17 cellular contexts compared by ENCODE assay signal in genomic region chr10:127424594-127425264, GRCh38.
A peak's percentile ranks its signal among the peaks of the same experiment; 100 is the strongest.
DNase-seq lines count a peak whose midpoint lies in the region; ATAC-seq and TF ChIP-seq lines count a peak whose summit lies in the region.
"Had no signal": no experiment of that assay in that cellular context is flagged by ENCODE, and none has a peak within 500 bp of the region (broad histone marks: within the 10 kb centered on the region; RNA-seq: fewer than 3 reads in every experiment).

No MANE protein-coding gene starts in this region.

- H3K9me3 ChIP-seq in mammary epithelial cell (replicated peaks; ENCODE audit: insufficient read depth, low read length) (no peaks in the 10 kb centered on the region), left lung (no peaks in the 10 kb centered on the region), uterus (no peaks in the 10 kb centered on the region), H9 (ENCODE audit: control insufficient read depth, low read depth, low read length) (no peaks in the 10 kb centered on the region)
- H3K9me3 ChIP-seq: tibial nerve had no signal

- H3K23me2 ChIP-seq in H9 (ENCODE audit: insufficient read length, low read depth, low read length, poor library complexity, severe bottlenecking), result no peaks in the 10 kb centered on the region

- in situ Hi-C loops in mammary epithelial cell (cut with MboI; ENCODE audit: low sequenced_read_pairs in 2 of 2), result no loop called here

- ATAC-seq in left lung, result peak; percentile 62
- no peak for ATAC-seq in GM21576 (IDR thresholded peaks at IDR 0.05; ENCODE audit: unreplicated experiment)
- ATAC-seq: naive thymus-derived CD4-positive, alpha-beta T cell had no signal

- no peak overlapping the region for H2BK15ac ChIP-seq in H9 (ENCODE audit: low read depth, low read length)

- H3K23ac ChIP-seq in H9 (ENCODE audit: insufficient read length, low read depth, low read length), result no peak overlapping the region

- no peak overlapping the region for H2BK20ac ChIP-seq in H9 (ENCODE audit: low read depth, low read length, poor library complexity, severe bottlenecking)

- no peak overlapping the region for H3K18ac ChIP-seq in H9 (ENCODE audit: insufficient read length, low read depth, low read length)

- H2BK12ac ChIP-seq in H9 (ENCODE audit: insufficient read length, low read depth, low read length), result no peak overlapping the region

- H3K9ac ChIP-seq in mammary epithelial cell (ENCODE audit: insufficient read depth, low read length) (no peak overlapping the region), H9 (ENCODE audit: extremely low read depth, insufficient read length, low read length) (no peak overlapping the region)

- no peaks in the 10 kb centered on the region for H3K9me3 Mint-ChIP-seq in MCF 10A (ENCODE audit: unreplicated experiment)
- H3K9me3 Mint-ChIP-seq in H9, result no peaks in the 10 kb centered on the region
- H3K9me3 Mint-ChIP-seq: CD4-positive, alpha-beta T cell had no signal

- no peak overlapping the region for H4K8ac ChIP-seq in H9 (replicated peaks; ENCODE audit: insufficient read length, low read depth, low read length)

- no peak overlapping the region for H3T11ph ChIP-seq in H9 (ENCODE audit: low read length)

- H3K14ac ChIP-seq in H9 (ENCODE audit: insufficient read depth, low read length), result no peak overlapping the region

- H3K36me3 Mint-ChIP-seq in MCF 10A (ENCODE audit: insufficient read depth, unreplicated experiment), result peaks cover 35% of the 10 kb centered on the region
- peaks cover 17 to 34% (median 21%) of the 10 kb centered on the region in 3 experiments for H3K36me3 Mint-ChIP-seq in H9 (ENCODE audit: insufficient read depth in 1 of 3, low read depth in 3 of 3)
- H3K36me3 Mint-ChIP-seq: naive thymus-derived CD4-positive, alpha-beta T cell had no signal

- H4K5ac ChIP-seq in H9 (ENCODE audit: insufficient read length, low read depth, low read length), result no peak overlapping the region

- no peak overlapping the region for H3K4ac ChIP-seq in H9 (ENCODE audit: low read depth, low read length)

- dilution Hi-C loops in mammary epithelial cell (cut with HindIII; ENCODE audit: low sequenced_read_pairs), result no loop called here

- H3K4me2 ChIP-seq in mammary epithelial cell (ENCODE audit: insufficient read depth, low read depth, low read length) (no peak overlapping the region), H9 (ENCODE audit: insufficient read depth, insufficient read length, low read length) (no peak overlapping the region)

- H3K4me1 ChIP-seq in mammary epithelial cell (ENCODE audit: insufficient read depth, low read length), result no peaks in the 10 kb centered on the region
- H3K4me1 ChIP-seq in left lung, result no peaks in the 10 kb centered on the region
- no peaks in the 10 kb centered on the region for H3K4me1 ChIP-seq in uterus
- H3K4me1 ChIP-seq in H9 (ENCODE audit: insufficient read depth, low read length), result no peaks in the 10 kb centered on the region
- H3K4me1 ChIP-seq: tibial nerve had no signal

- no peaks in the 10 kb centered on the region for H3K79me1 ChIP-seq in H9 (ENCODE audit: insufficient read depth, low read depth, low read length, poor library complexity, severe bottlenecking)

- POLR2A ChIA-PET in MCF 10A (lab: Yijun Ruan, JAX) (no interaction called here), HEK293T (lab: Yijun Ruan, JAX) (no interaction called here)

- no peaks in the 10 kb centered on the region for H4K20me1 ChIP-seq in mammary epithelial cell (ENCODE audit: insufficient read depth, low read length)
- H4K20me1 ChIP-seq in H9 (ENCODE audit: control insufficient read depth, insufficient read depth, insufficient read length), result no peaks in the 10 kb centered on the region

- H2AK5ac ChIP-seq in H9 (ENCODE audit: insufficient read length, low read length), result no peak overlapping the region

- peak overlapping the region; percentile 18 for H3K27ac Mint-ChIP-seq in MCF 10A (ENCODE audit: low read depth, unreplicated experiment)
- no peak overlapping the region; a peak in 1 of 7 replicates for H3K27ac Mint-ChIP-seq in H9
- H3K27ac Mint-ChIP-seq: CD4-positive, alpha-beta T cell; naive thymus-derived CD4-positive, alpha-beta T cell had no signal

- no peak for TF ChIP-seq POLR2A in uterus (IDR thresholded peaks at IDR 0.05)

- H3K27me3 Mint-ChIP-seq in MCF 10A (ENCODE audit: insufficient read depth, unreplicated experiment) (no peaks in the 10 kb centered on the region), H9 (ENCODE audit: low read depth) (no peaks in the 10 kb centered on the region)
- H3K27me3 Mint-ChIP-seq: CD4-positive, alpha-beta T cell had no signal

- H3K4me3 Mint-ChIP-seq in MCF 10A (ENCODE audit: unreplicated experiment) (no peak overlapping the region), H9 (no peak overlapping the region)
- H3K4me3 Mint-ChIP-seq: CD4-positive, alpha-beta T cell; naive thymus-derived CD4-positive, alpha-beta T cell had no signal

- no peak overlapping the region for H3K27ac ChIP-seq in mammary epithelial cell (ENCODE audit: insufficient read depth, low read depth, low read length)
- H3K27ac ChIP-seq in left lung, result no peak overlapping the region
- no peak overlapping the region for H3K27ac ChIP-seq in uterus
- H3K27ac ChIP-seq in H9 (ENCODE audit: insufficient read length, low read depth, low read length), result no peak overlapping the region
- H3K27ac ChIP-seq: tibial nerve had no signal

- intact Hi-C loops in MCF 10A (cut with micrococcal nuclease) (no loop called here), mammary epithelial cell (cut with micrococcal nuclease) (no loop called here), left lung (cut with DNase I) (no loop called here), uterus (cut with DNase I; ENCODE audit: low total_unique reads) (no loop called here)

- WGBS in mammary epithelial cell (ENCODE audit: low coverage, missing lambda C conversion rate), result 76% methylated on average over 12 of the region's 12 CpGs
- no CpG with 5 or more reads among the region's 12 CpGs for WGBS in H9 (ENCODE audit: extremely low coverage, insufficient read length, low lambda C conversion rate)

- H3K4me3 ChIP-seq in mammary epithelial cell (replicated peaks in 1 of 3; ENCODE audit: insufficient read depth in 1 of 3, low read depth in 2 of 3, low read length in 3 of 3), result no peak overlapping the region
- no peak overlapping the region for H3K4me3 ChIP-seq in choroid plexus epithelial cell (ENCODE audit: low read depth, low read length)
- H3K4me3 ChIP-seq in left lung, result no peak overlapping the region
- H3K4me3 ChIP-seq in uterus, result no peak overlapping the region
- H3K4me3 ChIP-seq: tibial nerve had no signal

- no peaks in the 10 kb centered on the region for H3K79me2 ChIP-seq in mammary epithelial cell (ENCODE audit: insufficient read depth, low read length)
- no peaks in the 10 kb centered on the region for H3K79me2 ChIP-seq in H9 (ENCODE audit: insufficient read depth, low read length)

- TF ChIP-seq CTCF in MCF 10A (IDR thresholded peaks at IDR 0.05; ENCODE audit: unreplicated experiment), result no peak
- TF ChIP-seq CTCF in mammary epithelial cell (conservative IDR thresholded peaks at IDR 0.05 in 1 of 2, IDR thresholded peaks at IDR 0.05 in 1 of 2; ENCODE audit: extremely low read depth in 1 of 2, insufficient read depth in 1 of 2, low read depth in 1 of 2, low read length in 2 of 2), result no peak
- no peak for TF ChIP-seq CTCF in choroid plexus epithelial cell (conservative IDR thresholded peaks at IDR 0.05; ENCODE audit: low read depth, low read length)
- no peak for TF ChIP-seq CTCF in left lung (IDR thresholded peaks at IDR 0.05)
- TF ChIP-seq CTCF in uterus (IDR thresholded peaks at IDR 0.05), result no peak
- TF ChIP-seq CTCF in H9 (conservative IDR thresholded peaks at IDR 0.05), result no peak

- no peak for DNase-seq in MCF 10A (ENCODE audit: unreplicated experiment)
- no peak for DNase-seq in mammary epithelial cell
- DNase-seq in choroid plexus epithelial cell (ENCODE audit: low read depth), result peak; percentile 12
- no peak for DNase-seq in left lung
- peak; percentile 63 to 78 for DNase-seq in uterus
- no peak for DNase-seq in HEK293T (ENCODE audit: extremely low spot score)
- no peak for DNase-seq in H9
- DNase-seq: CD4-positive, alpha-beta T cell; DND-41; effector memory CD4-positive, alpha-beta T cell; naive thymus-derived CD4-positive, alpha-beta T cell; NCI-H1436 treated with DMSO at 0.1 percent for 48 hours; NCI-H446; SIG-M5; stimulated activated naive CD4-positive, alpha-beta T cell treated with Interleukin-2 at 50 U/mL for 16 hours had no signal

- H3K4me1 Mint-ChIP-seq in MCF 10A (ENCODE audit: insufficient read depth, unreplicated experiment), result no peaks in the 10 kb centered on the region
- H3K4me1 Mint-ChIP-seq in H9, result peaks cover 6 to 8% of the 10 kb centered on the region in 2 experiments; a peak in 3 of 4 replicates
- H3K4me1 Mint-ChIP-seq: naive thymus-derived CD4-positive, alpha-beta T cell had no signal

- H2AFZ ChIP-seq in mammary epithelial cell (ENCODE audit: low read depth, low read length) (no peak overlapping the region), H9 (ENCODE audit: low read length) (no peak overlapping the region)

- H2BK120ac ChIP-seq in H9 (ENCODE audit: low read depth, low read length, poor library complexity, severe bottlenecking), result no peak overlapping the region

- CTCF ChIA-PET in MCF 10A (lab: Yijun Ruan, JAX) (interaction anchor here (0.6 kb wide), 1 partner anchor 12 kb away, joined by 3 read pairs; no protein-coding TSS in a partner anchor), mammary epithelial cell (lab: Charles Lee; ENCODE audit: low non-redundant PET) (no interaction called here), HEK293T (lab: Yijun Ruan, JAX) (interaction anchor here (0.6 kb wide), 1 partner anchor 25 kb away, joined by 3 read pairs; no protein-coding TSS in a partner anchor)

- no peak overlapping the region for H3K56ac ChIP-seq in H9 (ENCODE audit: insufficient read length, low read depth, low read length)

- BruUV-seq in MCF 10A (replicated peaks; lab: Mats Ljungman, UMichigan), result no TSS peak
- BruUV-seq in mammary epithelial cell (replicated peaks; lab: Mats Ljungman, UMichigan), result no TSS peak

- no peaks in the 10 kb centered on the region for H3K27me3 ChIP-seq in mammary epithelial cell (ENCODE audit: insufficient read depth, low read length)
- H3K27me3 ChIP-seq in left lung, result no peaks in the 10 kb centered on the region
- H3K27me3 ChIP-seq in uterus, result no peaks in the 10 kb centered on the region
- H3K27me3 ChIP-seq in H9 (ENCODE audit: insufficient read depth, low read length), result no peaks in the 10 kb centered on the region
- H3K27me3 ChIP-seq: tibial nerve had no signal

- H3K36me3 ChIP-seq in mammary epithelial cell (ENCODE audit: insufficient read depth, low read length), result peaks cover 3% of the 10 kb centered on the region
- H3K36me3 ChIP-seq in left lung, result peaks cover 0 to 37% of the 10 kb centered on the region in 2 donors
- H3K36me3 ChIP-seq in uterus, result no peaks in the 10 kb centered on the region

- no peak overlapping the region for H2BK5ac ChIP-seq in H9 (ENCODE audit: insufficient read length, low read length)

- H4K91ac ChIP-seq in H9 (ENCODE audit: insufficient read length, low read depth, low read length), result no peak overlapping the region

TF ChIP-seq in HEK293T, 16 proteins besides CTCF, POLR2A, EP300 and RAD21 (continues in another document):
- no peak for TF ChIP-seq FOXM1 (IDR thresholded peaks at IDR 0.05; ENCODE audit: borderline replicate concordance)
- TF ChIP-seq SUZ12 (IDR thresholded peaks at IDR 0.05), result no peak
- no peak for TF ChIP-seq CTBP1 (IDR thresholded peaks at IDR 0.05; ENCODE audit: borderline replicate concordance)
- no peak for TF ChIP-seq ELF4 (IDR thresholded peaks at IDR 0.05)
- no peak for TF ChIP-seq NFRKB (IDR thresholded peaks at IDR 0.05)
- no peak for TF ChIP-seq FOXK2 (IDR thresholded peaks at IDR 0.05)

Comparison
In these comparisons a context has a peak if more than half of its experiments do, and no peak if none do; other contexts are left out.
1. DNase-seq: peak in choroid plexus epithelial cell (single experiment) and uterus (2 of 2); none in MCF 10A (single experiment), mammary epithelial cell (single experiment), left lung (0 of 2), HEK293T (single experiment) and H9 (single experiment).